In the genomic region with DNA sequence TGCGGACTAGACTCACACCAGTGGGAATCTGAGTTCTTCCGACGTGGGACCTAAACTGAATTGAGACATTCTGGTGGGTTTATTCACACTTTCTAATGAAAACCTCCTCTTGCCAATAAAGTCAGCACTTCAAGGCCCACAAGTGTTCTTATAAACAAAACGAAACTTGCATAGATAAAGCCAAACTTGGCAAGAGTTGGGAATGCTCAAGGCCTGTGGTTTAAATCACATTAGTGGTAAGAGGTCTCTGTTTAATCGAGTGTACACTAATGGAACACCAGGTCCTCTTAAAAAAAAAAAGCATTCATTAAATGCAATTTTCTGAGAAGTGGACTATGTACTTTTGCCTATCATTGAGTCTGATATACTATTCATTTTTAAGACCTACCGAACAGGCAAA, we compare ENCODE assay signal across 17 cellular contexts.
DNase-seq lines count a peak whose midpoint lies in the region; ATAC-seq, FAIRE-seq and TF ChIP-seq lines count a peak whose summit lies in the region.
"Had no signal": no experiment of that assay in that cellular context is flagged by ENCODE, and none has a peak within 500 bp of the region (broad histone marks: within the 10 kb centered on the region; RNA-seq: fewer than 3 reads in every experiment).

No MANE protein-coding gene starts in this region.

- no peaks in the 10 kb centered on the region for H3K79me2 ChIP-seq in HepG2 (ENCODE audit: insufficient read depth, low read length)

- H3K4me2 ChIP-seq in HepG2 (ENCODE audit: low read depth, low read length), result no peak overlapping the region
- H3K4me2 ChIP-seq: BLaER1 treated with 17β-estradiol and CSF1 and Interleukin-3, amounts not matched to agents 10 nM and 100 nM had no signal

- peak overlapping the region; percentile 31 to 54 for H3K27ac ChIP-seq in liver (ENCODE audit: low read depth in 1 of 2, low read length in 2 of 2)
- H3K27ac ChIP-seq in HepG2 (ENCODE audit: extremely low read length, insufficient read depth, low read length), result no peak overlapping the region
- H3K27ac ChIP-seq in left lung, result no peak overlapping the region
- peak overlapping the region; percentile 56 to 67 for H3K27ac ChIP-seq in testis
- H3K27ac ChIP-seq: BLaER1 treated with 17β-estradiol and CSF1 and Interleukin-3, amounts not matched to agents 10 nM and 100 nM had no signal

- H3K4me3 ChIP-seq in liver (ENCODE audit: low read depth in 1 of 3, low read length in 3 of 3) (no peak overlapping the region), HepG2 (replicated peaks in 1 of 3; ENCODE audit: insufficient read depth in 1 of 3, low read depth in 2 of 3, low read length in 3 of 3) (no peak overlapping the region), left lung (no peak overlapping the region), testis (no peak overlapping the region)
- H3K4me3 ChIP-seq: BLaER1 treated with 17β-estradiol and CSF1 and Interleukin-3, amounts not matched to agents 10 nM and 100 nM; HAP-1 had no signal

- no peaks in the 10 kb centered on the region for H3K4me1 ChIP-seq in liver (ENCODE audit: control insufficient read depth in 4 of 4, insufficient read depth in 4 of 4, low read length in 3 of 4)
- no peaks in the 10 kb centered on the region for H3K4me1 ChIP-seq in HepG2 (ENCODE audit: insufficient read depth, low read length)
- H3K4me1 ChIP-seq in left lung, result peaks cover 0 to 5% of the 10 kb centered on the region in 2 donors
- peaks cover 19% of the 10 kb centered on the region for H3K4me1 ChIP-seq in testis
- H3K4me1 ChIP-seq: BLaER1 treated with 17β-estradiol and CSF1 and Interleukin-3, amounts not matched to agents 10 nM and 100 nM; HAP-1 had no signal

- no peak for ATAC-seq in HepG2
- peak; percentile 84 for ATAC-seq in left lung
- ATAC-seq in GM21825 (IDR thresholded peaks at IDR 0.05; ENCODE audit: unreplicated experiment), result no peak
- ATAC-seq in GM18498 (IDR thresholded peaks at IDR 0.05; ENCODE audit: unreplicated experiment), result no peak

- POLR2A ChIA-PET in HepG2 (lab: Yijun Ruan, JAX), result no interaction called here

- no peaks in the 10 kb centered on the region for H3K9me3 ChIP-seq in liver (ENCODE audit: control insufficient read depth in 4 of 4, low read length in 3 of 4)
- H3K9me3 ChIP-seq in HepG2 (ENCODE audit: low read length), result no peaks in the 10 kb centered on the region
- H3K9me3 ChIP-seq in left lung, result no peaks in the 10 kb centered on the region
- no peaks in the 10 kb centered on the region for H3K9me3 ChIP-seq in testis
- H3K9me3 ChIP-seq: BLaER1 treated with 17β-estradiol and CSF1 and Interleukin-3, amounts not matched to agents 10 nM and 100 nM; HAP-1 had no signal

- in situ Hi-C loops in HepG2 (cut with HindIII; ENCODE audit: extremely low pct_ligation_motif_present, low pct_unique_long_range_greater_than_20kb), result no loop called here

- WGBS in liver, result 71% methylated on average over 6 of the region's 6 CpGs
- 2% methylated on average over 6 of the region's 6 CpGs for WGBS in HepG2 (ENCODE audit: low lambda C conversion rate)
- WGBS in testis, 2 donors, result 45 to 50% methylated on average over 6 of the region's 6 CpGs

- H4K20me1 ChIP-seq in HepG2 (ENCODE audit: insufficient read depth, low read length), result no peaks in the 10 kb centered on the region
- H4K20me1 ChIP-seq: BLaER1 treated with 17β-estradiol and CSF1 and Interleukin-3, amounts not matched to agents 10 nM and 100 nM had no signal

- no peak overlapping the region for H2AFZ ChIP-seq in HepG2 (ENCODE audit: low read length)

- no TSS peak for BruUV-seq in HepG2 (replicated peaks; lab: Mats Ljungman, UMichigan)

- no peak for TF ChIP-seq EP300 in HepG2 (IDR thresholded peaks at IDR 0.05; ENCODE audit: low read depth in 2 of 2, low read length in 2 of 2)
- TF ChIP-seq EP300 in HepG2 (CRISPR knock-in tag; IDR thresholded peaks at IDR 0.05; ENCODE audit: borderline replicate concordance), result no peak

- peaks cover 0 to 4% (median 1%) of the 10 kb centered on the region in 4 donors for H3K27me3 ChIP-seq in liver (ENCODE audit: control insufficient read depth in 4 of 4, insufficient read depth in 4 of 4, low read length in 3 of 4)
- peaks cover 18 to 79% of the 10 kb centered on the region in 2 experiments for H3K27me3 ChIP-seq in HepG2 (ENCODE audit: control insufficient read depth in 1 of 2, insufficient read depth in 2 of 2, low read length in 2 of 2)
- peaks cover 0 to 10% of the 10 kb centered on the region in 2 donors for H3K27me3 ChIP-seq in left lung
- H3K27me3 ChIP-seq in testis, result no peaks in the 10 kb centered on the region
- H3K27me3 ChIP-seq: BLaER1 treated with 17β-estradiol and CSF1 and Interleukin-3, amounts not matched to agents 10 nM and 100 nM had no signal

- TF ChIP-seq CTCF in liver (IDR thresholded peaks at IDR 0.05; ENCODE audit: low read depth, low read length, missing input control) (no peak), HepG2 (CRISPR knock-in tag; IDR thresholded peaks at IDR 0.05) (no peak), left lung (IDR thresholded peaks at IDR 0.05) (no peak), testis (IDR thresholded peaks at IDR 0.05) (no peak)

- intact Hi-C loops in HepG2 (cut with micrococcal nuclease; ENCODE audit: unreplicated experiment) (no loop called here), left lung (cut with DNase I) (no loop called here), testis (cut with DNase I; ENCODE audit: low total_unique reads) (no loop called here)

- H3K36me3 ChIP-seq in liver (ENCODE audit: control insufficient read depth in 4 of 4, insufficient read depth in 3 of 4, low read depth in 1 of 4, low read length in 3 of 4) (no peaks in the 10 kb centered on the region), HepG2 (replicated peaks in 1 of 2; ENCODE audit: control insufficient read depth in 1 of 2, insufficient read depth in 2 of 2, low read length in 2 of 2) (no peaks in the 10 kb centered on the region), left lung (no peaks in the 10 kb centered on the region), testis (ENCODE audit: low read depth, missing control alignments) (no peaks in the 10 kb centered on the region)
- H3K36me3 ChIP-seq: BLaER1 treated with 17β-estradiol and CSF1 and Interleukin-3, amounts not matched to agents 10 nM and 100 nM; HAP-1 had no signal

- TF ChIP-seq POLR2A in HepG2 (IDR thresholded peaks at IDR 0.05; ENCODE audit: insufficient read depth in 1 of 2, low read depth in 2 of 2, low read length in 2 of 2), result no peak
- no peak for TF ChIP-seq POLR2A in testis (IDR thresholded peaks at IDR 0.05)
- no peak for TF ChIP-seq POLR2A in GM12891 (IDR thresholded peaks at IDR 0.05; ENCODE audit: low read depth, low read length)

- DNase-seq in HepG2 (ENCODE audit: low spot score), result no peak
- DNase-seq in left lung, result no peak
- peak; percentile 37 for DNase-seq in testis
- no peak for DNase-seq in GM12891 (ENCODE audit: insufficient read length, low spot score)
- no peak for DNase-seq in hippocampal formation (lab: John Stamatoyannopoulos, UW)
- DNase-seq: DMS 273 treated with DMSO at 0.1 percent for 48 hours, EL, MV-4-11, NCI-H1436 treated with DMSO at 0.1 percent for 48 hours, NCI-H2081, NCI-H226, NCI-H526 had no signal

- TF ChIP-seq RAD21 in liver (IDR thresholded peaks at IDR 0.05) (no peak), HepG2 (CRISPR knock-in tag; IDR thresholded peaks at IDR 0.05) (no peak)

- CTCF ChIA-PET in HepG2 (lab: Yijun Ruan, JAX; ENCODE audit: low intra/inter-chr PET ratio, low total read pairs), result no interaction called here

- FAIRE-seq in HepG2 (lab: Jason Lieb, UNC), result no peak
- no peak for FAIRE-seq in GM12891 (lab: Jason Lieb, UNC)

- H3K9ac ChIP-seq in liver (ENCODE audit: low read depth in 1 of 2, low read length in 2 of 2) (no peak overlapping the region), HepG2 (ENCODE audit: insufficient read depth, low read depth, low read length) (no peak overlapping the region)
- H3K9ac ChIP-seq: BLaER1 treated with 17β-estradiol and CSF1 and Interleukin-3, amounts not matched to agents 10 nM and 100 nM had no signal

TF ChIP-seq in liver, 16 proteins besides CTCF, POLR2A, EP300 and RAD21 (continues in another document):
- TF ChIP-seq GABPA (IDR thresholded peaks at IDR 0.05 in 1 of 2, conservative IDR thresholded peaks at IDR 0.05 in 1 of 2) (no peak), SP1 (IDR thresholded peaks at IDR 0.05) (no peak), HNF4G (IDR thresholded peaks at IDR 0.05) (no peak), TAF1 (conservative IDR thresholded peaks at IDR 0.05) (no peak), JUND (IDR thresholded peaks at IDR 0.05) (no peak)

TF ChIP-seq in HepG2, 621 proteins besides CTCF, POLR2A, EP300 and RAD21:
- TF ChIP-seq CEBPG (CRISPR knock-in tag; IDR thresholded peaks at IDR 0.05) (no peak), ZBTB42 (CRISPR knock-in tag; IDR thresholded peaks at IDR 0.05) (no peak)

TF ChIP-seq in GM12891, 5 proteins besides CTCF, POLR2A, EP300 and RAD21:
- TF ChIP-seq TAF1 (IDR thresholded peaks at IDR 0.05; ENCODE audit: low read depth, low read length) (no peak), PAX5 (IDR thresholded peaks at IDR 0.05; ENCODE audit: insufficient read depth, low read length, severe bottlenecking) (no peak), POU2F2 (IDR thresholded peaks at IDR 0.05; ENCODE audit: low read depth, low read length) (no peak), SPI1 (IDR thresholded peaks at IDR 0.05; ENCODE audit: low read depth, low read length) (no peak)
TF ChIP-seq in GM12891: peak in this region for 0.

Comparison
In these comparisons a context has a peak if more than half of its experiments do, and no peak if none do; other contexts are left out.
1. H3K27ac ChIP-seq: peak in liver (2 of 2) and testis (2 of 2); none in HepG2 (single experiment) and left lung (0 of 2).